Comparison of ENCODE assay signal across 1 cellular context in the genomic region with DNA sequence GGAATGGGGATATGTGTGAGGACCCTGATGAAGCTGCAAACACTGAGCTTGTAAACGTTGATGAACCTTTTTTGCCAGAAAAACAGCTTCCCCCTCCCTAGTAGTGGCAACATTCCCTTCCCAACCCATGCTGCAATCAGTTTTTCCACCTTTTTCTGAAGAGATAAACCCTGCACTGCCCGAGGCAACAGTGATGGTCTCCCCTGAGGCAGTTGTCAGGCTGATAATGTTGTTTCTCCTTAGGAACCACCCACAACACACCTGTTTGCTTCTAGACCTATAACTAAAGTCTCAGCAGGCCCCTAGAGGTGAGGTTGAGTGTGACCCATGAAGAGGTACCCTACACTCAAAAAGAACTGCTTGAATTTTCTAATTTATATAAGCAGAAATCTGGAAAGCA.
TF ChIP-seq lines count a peak whose summit lies in the region.

No MANE protein-coding gene starts in this region.

TF ChIP-seq in GM23338, 12 proteins besides CTCF, POLR2A, EP300 and RAD21 (continued from another document):
- TF ChIP-seq, protein P1, sequence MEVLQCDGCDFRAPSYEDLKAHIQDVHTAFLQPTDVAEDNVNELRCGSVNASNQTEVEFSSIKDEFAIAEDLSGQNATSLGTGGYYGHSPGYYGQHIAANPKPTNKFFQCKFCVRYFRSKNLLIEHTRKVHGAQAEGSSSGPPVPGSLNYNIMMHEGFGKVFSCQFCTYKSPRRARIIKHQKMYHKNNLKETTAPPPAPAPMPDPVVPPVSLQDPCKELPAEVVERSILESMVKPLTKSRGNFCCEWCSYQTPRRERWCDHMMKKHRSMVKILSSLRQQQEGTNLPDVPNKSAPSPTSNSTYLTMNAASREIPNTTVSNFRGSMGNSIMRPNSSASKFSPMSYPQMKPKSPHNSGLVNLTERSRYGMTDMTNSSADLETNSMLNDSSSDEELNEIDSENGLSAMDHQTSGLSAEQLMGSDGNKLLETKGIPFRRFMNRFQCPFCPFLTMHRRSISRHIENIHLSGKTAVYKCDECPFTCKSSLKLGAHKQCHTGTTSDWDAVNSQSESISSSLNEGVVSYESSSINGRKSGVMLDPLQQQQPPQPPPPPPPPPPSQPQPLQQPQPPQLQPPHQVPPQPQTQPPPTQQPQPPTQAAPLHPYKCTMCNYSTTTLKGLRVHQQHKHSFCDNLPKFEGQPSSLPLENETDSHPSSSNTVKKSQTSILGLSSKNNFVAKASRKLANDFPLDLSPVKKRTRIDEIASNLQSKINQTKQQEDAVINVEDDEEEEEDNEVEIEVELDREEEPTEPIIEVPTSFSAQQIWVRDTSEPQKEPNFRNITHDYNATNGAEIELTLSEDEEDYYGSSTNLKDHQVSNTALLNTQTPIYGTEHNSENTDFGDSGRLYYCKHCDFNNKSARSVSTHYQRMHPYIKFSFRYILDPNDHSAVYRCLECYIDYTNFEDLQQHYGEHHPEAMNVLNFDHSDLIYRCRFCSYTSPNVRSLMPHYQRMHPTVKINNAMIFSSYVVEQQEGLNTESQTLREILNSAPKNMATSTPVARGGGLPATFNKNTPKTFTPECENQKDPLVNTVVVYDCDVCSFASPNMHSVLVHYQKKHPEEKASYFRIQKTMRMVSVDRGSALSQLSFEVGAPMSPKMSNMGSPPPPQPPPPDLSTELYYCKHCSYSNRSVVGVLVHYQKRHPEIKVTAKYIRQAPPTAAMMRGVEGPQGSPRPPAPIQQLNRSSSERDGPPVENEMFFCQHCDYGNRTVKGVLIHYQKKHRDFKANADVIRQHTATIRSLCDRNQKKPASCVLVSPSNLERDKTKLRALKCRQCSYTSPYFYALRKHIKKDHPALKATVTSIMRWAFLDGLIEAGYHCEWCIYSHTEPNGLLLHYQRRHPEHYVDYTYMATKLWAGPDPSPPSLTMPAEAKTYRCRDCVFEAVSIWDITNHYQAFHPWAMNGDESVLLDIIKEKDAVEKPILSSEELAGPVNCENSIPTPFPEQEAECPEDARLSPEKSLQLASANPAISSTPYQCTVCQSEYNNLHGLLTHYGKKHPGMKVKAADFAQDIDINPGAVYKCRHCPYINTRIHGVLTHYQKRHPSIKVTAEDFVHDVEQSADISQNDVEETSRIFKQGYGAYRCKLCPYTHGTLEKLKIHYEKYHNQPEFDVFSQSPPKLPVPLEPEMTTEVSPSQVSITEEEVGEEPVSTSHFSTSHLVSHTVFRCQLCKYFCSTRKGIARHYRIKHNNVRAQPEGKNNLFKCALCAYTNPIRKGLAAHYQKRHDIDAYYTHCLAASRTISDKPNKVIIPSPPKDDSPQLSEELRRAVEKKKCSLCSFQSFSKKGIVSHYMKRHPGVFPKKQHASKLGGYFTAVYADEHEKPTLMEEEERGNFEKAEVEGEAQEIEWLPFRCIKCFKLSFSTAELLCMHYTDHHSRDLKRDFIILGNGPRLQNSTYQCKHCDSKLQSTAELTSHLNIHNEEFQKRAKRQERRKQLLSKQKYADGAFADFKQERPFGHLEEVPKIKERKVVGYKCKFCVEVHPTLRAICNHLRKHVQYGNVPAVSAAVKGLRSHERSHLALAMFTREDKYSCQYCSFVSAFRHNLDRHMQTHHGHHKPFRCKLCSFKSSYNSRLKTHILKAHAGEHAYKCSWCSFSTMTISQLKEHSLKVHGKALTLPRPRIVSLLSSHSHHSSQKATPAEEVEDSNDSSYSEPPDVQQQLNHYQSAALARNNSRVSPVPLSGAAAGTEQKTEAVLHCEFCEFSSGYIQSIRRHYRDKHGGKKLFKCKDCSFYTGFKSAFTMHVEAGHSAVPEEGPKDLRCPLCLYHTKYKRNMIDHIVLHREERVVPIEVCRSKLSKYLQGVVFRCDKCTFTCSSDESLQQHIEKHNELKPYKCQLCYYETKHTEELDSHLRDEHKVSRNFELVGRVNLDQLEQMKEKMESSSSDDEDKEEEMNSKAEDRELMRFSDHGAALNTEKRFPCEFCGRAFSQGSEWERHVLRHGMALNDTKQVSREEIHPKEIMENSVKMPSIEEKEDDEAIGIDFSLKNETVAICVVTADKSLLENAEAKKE (CRISPR knock-in tag; IDR thresholded peaks at IDR 0.05) = no peak
- TF ChIP-seq CREB1 (CRISPR knock-in tag; IDR thresholded peaks at IDR 0.05; ENCODE audit: low read depth) (no peak), ZNF114 (CRISPR knock-in tag; IDR thresholded peaks at IDR 0.05) (no peak), JUNB (IDR thresholded peaks at IDR 0.05; ENCODE audit: unreplicated experiment) (no peak), EZH2phosphoT487 (IDR thresholded peaks at IDR 0.05; ENCODE audit: unreplicated experiment) (no peak), NANOG (IDR thresholded peaks at IDR 0.05; ENCODE audit: borderline replicate concordance) (no peak), ZNF331 (CRISPR knock-in tag; IDR thresholded peaks at IDR 0.05; ENCODE audit: low read depth) (no peak), EZH2 (IDR thresholded peaks at IDR 0.05; ENCODE audit: low read depth, unreplicated experiment) (no peak)
- TF ChIP-seq, protein P2, sequence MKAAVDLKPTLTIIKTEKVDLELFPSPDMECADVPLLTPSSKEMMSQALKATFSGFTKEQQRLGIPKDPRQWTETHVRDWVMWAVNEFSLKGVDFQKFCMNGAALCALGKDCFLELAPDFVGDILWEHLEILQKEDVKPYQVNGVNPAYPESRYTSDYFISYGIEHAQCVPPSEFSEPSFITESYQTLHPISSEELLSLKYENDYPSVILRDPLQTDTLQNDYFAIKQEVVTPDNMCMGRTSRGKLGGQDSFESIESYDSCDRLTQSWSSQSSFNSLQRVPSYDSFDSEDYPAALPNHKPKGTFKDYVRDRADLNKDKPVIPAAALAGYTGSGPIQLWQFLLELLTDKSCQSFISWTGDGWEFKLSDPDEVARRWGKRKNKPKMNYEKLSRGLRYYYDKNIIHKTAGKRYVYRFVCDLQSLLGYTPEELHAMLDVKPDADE (IDR thresholded peaks at IDR 0.05) = no peak
- TF ChIP-seq, protein P3, sequence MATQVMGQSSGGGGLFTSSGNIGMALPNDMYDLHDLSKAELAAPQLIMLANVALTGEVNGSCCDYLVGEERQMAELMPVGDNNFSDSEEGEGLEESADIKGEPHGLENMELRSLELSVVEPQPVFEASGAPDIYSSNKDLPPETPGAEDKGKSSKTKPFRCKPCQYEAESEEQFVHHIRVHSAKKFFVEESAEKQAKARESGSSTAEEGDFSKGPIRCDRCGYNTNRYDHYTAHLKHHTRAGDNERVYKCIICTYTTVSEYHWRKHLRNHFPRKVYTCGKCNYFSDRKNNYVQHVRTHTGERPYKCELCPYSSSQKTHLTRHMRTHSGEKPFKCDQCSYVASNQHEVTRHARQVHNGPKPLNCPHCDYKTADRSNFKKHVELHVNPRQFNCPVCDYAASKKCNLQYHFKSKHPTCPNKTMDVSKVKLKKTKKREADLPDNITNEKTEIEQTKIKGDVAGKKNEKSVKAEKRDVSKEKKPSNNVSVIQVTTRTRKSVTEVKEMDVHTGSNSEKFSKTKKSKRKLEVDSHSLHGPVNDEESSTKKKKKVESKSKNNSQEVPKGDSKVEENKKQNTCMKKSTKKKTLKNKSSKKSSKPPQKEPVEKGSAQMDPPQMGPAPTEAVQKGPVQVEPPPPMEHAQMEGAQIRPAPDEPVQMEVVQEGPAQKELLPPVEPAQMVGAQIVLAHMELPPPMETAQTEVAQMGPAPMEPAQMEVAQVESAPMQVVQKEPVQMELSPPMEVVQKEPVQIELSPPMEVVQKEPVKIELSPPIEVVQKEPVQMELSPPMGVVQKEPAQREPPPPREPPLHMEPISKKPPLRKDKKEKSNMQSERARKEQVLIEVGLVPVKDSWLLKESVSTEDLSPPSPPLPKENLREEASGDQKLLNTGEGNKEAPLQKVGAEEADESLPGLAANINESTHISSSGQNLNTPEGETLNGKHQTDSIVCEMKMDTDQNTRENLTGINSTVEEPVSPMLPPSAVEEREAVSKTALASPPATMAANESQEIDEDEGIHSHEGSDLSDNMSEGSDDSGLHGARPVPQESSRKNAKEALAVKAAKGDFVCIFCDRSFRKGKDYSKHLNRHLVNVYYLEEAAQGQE (IDR thresholded peaks at IDR 0.05; ENCODE audit: unreplicated experiment) = no peak
